Comparison of ENCODE assay signal across 6 cellular contexts in the genomic region with DNA sequence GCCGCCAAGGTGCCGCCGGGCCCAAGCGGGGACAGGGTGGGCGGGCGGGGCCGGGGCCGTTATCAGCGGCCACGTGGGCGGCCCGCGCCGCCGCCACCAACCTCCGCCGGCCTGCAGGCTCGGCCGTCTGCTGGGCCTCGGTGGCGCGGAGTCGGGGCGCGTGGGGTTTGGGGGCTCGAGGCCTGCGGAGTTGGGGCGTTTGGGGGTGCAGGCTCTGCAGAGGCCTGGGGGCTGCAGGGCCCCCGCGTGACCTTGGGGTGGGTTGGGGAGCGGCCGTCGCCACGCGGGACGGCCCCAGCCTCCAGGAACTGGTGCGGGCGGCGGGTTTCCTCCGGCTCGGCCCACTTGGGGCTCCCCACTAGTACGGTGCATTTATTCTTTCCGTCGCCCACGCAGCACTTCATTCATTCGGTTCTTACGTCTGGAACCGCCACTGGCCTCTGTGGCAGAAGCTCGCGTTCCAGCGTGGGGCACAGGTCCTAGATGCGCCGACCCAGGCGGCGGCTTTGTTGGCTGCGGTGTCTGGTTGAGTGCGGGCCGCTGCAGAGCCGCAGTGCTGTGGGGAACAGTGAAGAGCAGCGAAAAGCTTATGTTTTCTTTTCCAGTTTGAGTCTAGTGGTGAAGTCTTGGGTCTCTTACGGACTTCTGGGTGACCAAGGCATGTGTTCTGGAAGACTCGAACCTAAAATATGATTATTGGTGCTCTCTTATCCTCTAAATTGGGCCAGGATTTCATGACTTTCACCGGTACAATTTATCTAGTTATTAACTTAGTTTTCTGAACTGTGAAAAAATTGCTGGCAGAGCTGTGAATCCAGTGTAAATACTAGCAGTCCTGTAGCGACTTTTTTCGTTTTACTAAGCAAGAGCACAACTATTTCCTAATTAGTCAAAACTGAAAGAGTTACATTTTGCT. TPM values are rescaled to one million over a fixed set of nuclear protein-coding genes. Genes with fewer than 3 reads are reported as not detected.
A peak's percentile ranks its signal among the peaks of the same experiment; 100 is the strongest.
DNase-seq lines count a peak whose midpoint lies in the region; ATAC-seq, FAIRE-seq and TF ChIP-seq lines count a peak whose summit lies in the region.

No MANE protein-coding gene starts in this region.

- H3K27ac ChIP-seq in WERI-Rb-1: peak overlapping the region; percentile 98

- TF ChIP-seq CTCF in BE2C (IDR thresholded peaks at IDR 0.05; ENCODE audit: low read depth, low read length) (no peak), WERI-Rb-1 (IDR thresholded peaks at IDR 0.05; ENCODE audit: low read depth, low read length) (no peak)

- FAIRE-seq in HTR-8/SVneo (lab: Jason Lieb, UNC): no peak

- H3K36me3 ChIP-seq in BE2C (peaks cover 80% of the 10 kb centered on the region), WERI-Rb-1 (peaks cover 86% of the 10 kb centered on the region)

- H3K4me1 ChIP-seq in BE2C: peaks cover 5% of the 10 kb centered on the region

- H3K4me3 ChIP-seq in BE2C (ENCODE audit: low read depth, low read length) (peak overlapping the region; percentile 95), WERI-Rb-1 (ENCODE audit: low read depth, low read length) (peak overlapping the region; percentile 98)

- H3K27me3 ChIP-seq in BE2C (no peaks in the 10 kb centered on the region), WERI-Rb-1 (ENCODE audit: insufficient read depth, low read depth, severe bottlenecking) (no peaks in the 10 kb centered on the region)

- peak; percentile 0 for ATAC-seq in esophagus mucosa

- DNase-seq in BE2C (peak; percentile 22), HCEC 1CT (peak; percentile 31), WERI-Rb-1 (no peak), HTR-8/SVneo (ENCODE audit: insufficient read length, low spot score) (no peak)
- DNase-seq in stimulated activated CD4-positive, alpha-beta T cell treated with anti-CD3 and anti-CD28 coated beads, Interleukin-12 subunit alpha, Interleukin-12 subunit beta, amount 100 ng/mL, for 48 hours (ENCODE audit: low read depth in 2 of 3, low spot score in 1 of 3): peak; percentile 74 to 81 (median 78)

- H3K9me3 ChIP-seq in BE2C (no peaks in the 10 kb centered on the region), WERI-Rb-1 (ENCODE audit: severe bottlenecking) (no peaks in the 10 kb centered on the region)

RNA-seq across cellular contexts. Expression of gene TRMT2A, which starts 0.9 kb away (rescaled TPM):
- 221 TPM for polyA plus RNA-seq in BE2C (2012; ENCODE audit: insufficient read depth, insufficient read length, low read depth)
- 31.8 TPM for total RNA-seq in esophagus mucosa

RNA-seq across cellular contexts. Expression of gene RANBP1, which starts 2.0 kb away (rescaled TPM):
- 518 TPM for polyA plus RNA-seq in BE2C (2012; ENCODE audit: insufficient read depth, insufficient read length, low read depth)
- total RNA-seq in esophagus mucosa: 141 TPM

RNA-seq across cellular contexts. Expression of gene ZDHHC8, which starts 13.7 kb away (rescaled TPM):
- 189 TPM for polyA plus RNA-seq in BE2C (2012; ENCODE audit: insufficient read depth, insufficient read length, low read depth)
- total RNA-seq in esophagus mucosa: 24.5 TPM

RNA-seq across cellular contexts. Expression of gene CCDC188, which starts 32.9 kb away (rescaled TPM):
- polyA plus RNA-seq in BE2C (2012; ENCODE audit: insufficient read depth, insufficient read length, low read depth): 24.1 TPM
- total RNA-seq in esophagus mucosa: 0.44 TPM

RNA-seq across cellular contexts. Expression of gene DGCR8, which starts 37.9 kb away (rescaled TPM):
- polyA plus RNA-seq in BE2C (2012; ENCODE audit: insufficient read depth, insufficient read length, low read depth): 59.5 TPM
- 16.2 TPM for total RNA-seq in esophagus mucosa

Comparison
In these comparisons a context has a peak if more than half of its experiments do, and no peak if none do; other contexts are left out.
1. DNase-seq: peak in BE2C (single experiment), HCEC 1CT (single experiment) and stimulated activated CD4-positive, alpha-beta T cell treated with anti-CD3 and anti-CD28 coated beads, Interleukin-12 subunit alpha, Interleukin-12 subunit beta, amount 100 ng/mL, for 48 hours (3 of 3); none in WERI-Rb-1 (single experiment) and HTR-8/SVneo (single experiment).